ENCODE assay signal across 8 cellular contexts in the genomic region with DNA sequence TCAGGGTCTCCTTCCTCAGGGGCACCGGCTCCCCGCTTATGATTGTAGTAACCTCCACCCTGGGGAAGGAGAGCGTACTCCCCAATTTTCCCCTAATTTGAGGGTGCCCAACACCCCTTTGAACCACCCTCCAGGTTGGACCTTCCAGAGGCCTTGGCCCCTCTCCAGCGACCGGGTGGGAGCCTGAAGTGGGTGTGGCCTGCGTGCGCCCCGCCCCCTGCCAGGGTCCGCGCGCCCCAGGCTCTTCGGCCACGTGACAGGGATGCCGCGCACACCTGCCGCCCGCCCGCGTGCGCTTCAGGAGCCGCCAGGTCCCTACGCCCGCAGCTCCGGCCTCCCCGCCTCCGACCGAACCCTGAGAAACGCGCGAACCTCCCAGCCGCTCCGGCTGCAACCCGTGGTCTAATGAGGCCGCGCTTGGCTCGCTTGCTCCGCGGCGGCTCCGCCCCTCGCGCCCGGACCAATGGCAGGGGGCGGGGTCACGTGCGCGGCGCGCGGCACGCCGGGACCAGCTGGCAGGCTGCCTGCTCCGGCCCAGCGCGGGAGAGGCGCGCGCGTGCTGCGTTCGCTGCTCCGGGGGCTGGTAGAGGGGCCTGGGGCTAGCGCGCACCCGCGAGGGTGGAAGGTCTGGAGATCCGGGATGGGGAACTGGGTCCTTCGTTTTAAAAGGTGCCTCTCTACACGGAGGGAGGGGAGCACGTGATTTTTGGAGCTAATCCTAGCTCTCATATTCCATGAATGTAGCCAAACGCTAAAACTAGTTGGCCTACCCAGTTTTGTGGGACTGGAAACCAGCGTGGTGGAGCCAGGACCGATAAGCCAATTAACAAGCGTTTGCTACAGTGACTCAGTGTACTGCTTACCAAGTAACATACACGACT.
DNase-seq lines count a peak whose midpoint lies in the region; ATAC-seq lines count a peak whose summit lies in the region.

A gene (minus strand): TSS at position 404 of the 881 bp plus-strand sequence. CDS start 618 bp downstream, outside the sequence.

- H3K27ac ChIP-seq in caudate nucleus (ENCODE audit: low read depth, low read length): peak within 1 kb of the TSS; percentile 81

- peak; percentile 77 for DNase-seq in NK-92 treated with Interleukin-12 subunit alpha and Interleukin-12 subunit beta, amount 100 ng/mL, for 24 hours (lab: John Stamatoyannopoulos, UW)
- DNase-seq in NK-92 (lab: John Stamatoyannopoulos, UW; ENCODE audit: unreplicated experiment) (no peak), NCI-H226 (peak; percentile 60), caudate nucleus (lab: John Stamatoyannopoulos, UW) (peak in 59 of 61 donors; percentile 30 to 93 (median 79)), islet precursor cell (peak; percentile 89)
- DNase-seq in activated CD4-positive, CD25-positive, alpha-beta regulatory T cell (lab: John Stamatoyannopoulos, UW): peak; percentile 71 to 89 (median 82)
- peak; percentile 76 to 84 (median 77) for DNase-seq in stimulated activated CD4-positive, alpha-beta T cell treated with anti-CD3 and anti-CD28 coated beads, Interleukin-12 subunit alpha, Interleukin-12 subunit beta, amount 100 ng/mL, for 48 hours (ENCODE audit: low read depth in 2 of 3, low spot score in 1 of 3)

- ATAC-seq in HG03159 (IDR thresholded peaks at IDR 0.05; ENCODE audit: unreplicated experiment): peak; percentile 79
